Comparison of ENCODE assay signal across 8 cellular contexts in the genomic region with DNA sequence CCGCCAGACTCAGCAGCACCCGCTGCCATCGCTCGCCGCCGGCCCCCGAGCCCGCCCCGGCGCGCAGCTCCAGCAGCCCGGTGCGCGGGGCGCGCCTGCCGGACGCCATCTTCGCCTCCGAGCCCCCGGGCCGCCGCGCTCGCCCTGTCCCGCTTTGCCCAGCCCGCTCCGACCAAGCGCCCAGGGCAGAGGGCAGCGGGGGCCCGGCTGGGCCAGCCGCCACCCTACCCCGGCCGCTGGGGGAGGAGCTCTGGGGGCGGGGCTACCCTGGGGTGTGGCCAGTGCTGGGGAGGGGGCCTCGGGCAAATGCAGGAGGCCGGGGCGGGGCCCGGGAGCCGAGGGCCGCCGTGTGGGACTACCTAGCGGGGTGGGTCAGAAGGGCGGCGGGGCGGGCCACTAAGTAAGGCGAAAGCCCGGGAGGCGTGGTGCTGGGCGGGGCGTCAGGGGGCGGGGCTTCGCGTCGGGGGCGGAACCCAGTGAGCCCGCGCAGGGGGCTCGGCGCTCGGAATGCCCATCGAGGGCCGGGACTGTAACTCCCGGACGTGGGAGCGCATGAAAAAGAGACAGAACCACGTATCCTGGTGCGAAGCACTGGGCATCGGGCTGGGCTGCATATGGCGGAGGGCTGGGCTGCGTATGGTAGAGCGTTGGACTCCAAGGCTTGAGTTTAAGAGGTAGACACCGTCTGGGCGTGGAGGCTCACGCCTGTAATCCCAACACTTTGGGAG. TPM values are rescaled to one million over a fixed set of nuclear protein-coding genes. Genes with fewer than 3 reads are reported as not detected.
DNase-seq lines count a peak whose midpoint lies in the region; ATAC-seq and TF ChIP-seq lines count a peak whose summit lies in the region.

A gene (minus strand): TSS at position 252 of the 728 bp plus-strand sequence. CDS start 143 bp downstream, at position 109.

- TF ChIP-seq POLR2A in lower leg skin (IDR thresholded peaks at IDR 0.05) = no peak

- intact Hi-C loops in lower leg skin (cut with DNase I; ENCODE audit: low total_unique reads) = no loop called here

- 1% methylated on average over 36 to 46 of the region's 75 CpGs for WGBS in lower leg skin, 2 donors

- H3K4me3 ChIP-seq in duodenal mucosa (ENCODE audit: low read depth in 1 of 2, low read length in 2 of 2) (peak within 1 kb of the TSS; percentile 83 to 97), lower leg skin (ENCODE audit: low read depth, poor library complexity, severe bottlenecking) (peak within 1 kb of the TSS; percentile 67)

- TF ChIP-seq CTCF in 22Rv1 (IDR thresholded peaks at IDR 0.05) = 0 out of 2 replicates have a peak, but pooled peaks have one; percentile 8
- no peak for TF ChIP-seq CTCF in lower leg skin (IDR thresholded peaks at IDR 0.05)

- H3K4me1 ChIP-seq in duodenal mucosa (ENCODE audit: control insufficient read depth in 1 of 2, insufficient read depth in 2 of 2, low read length in 2 of 2) = peaks cover 14 to 16% of the 10 kb centered on the region in 2 donors

- peaks cover 23% of the 10 kb centered on the region for H3K4me1 Mint-ChIP-seq in activated CD4-positive, alpha-beta memory T cell treated with anti-CD3 and anti-CD28 coated beads, Interleukin-2, amount 10 ng/mL, durations not matched to agents 7 days and 5 days

- H3K27ac Mint-ChIP-seq in activated CD4-positive, alpha-beta memory T cell treated with anti-CD3 and anti-CD28 coated beads, Interleukin-2, amount 10 ng/mL, durations not matched to agents 7 days and 5 days = peak within 1 kb of the TSS; percentile 89

- no peaks in the 10 kb centered on the region for H3K9me3 ChIP-seq in duodenal mucosa (ENCODE audit: control insufficient read depth in 1 of 2, low read length in 2 of 2)

- ATAC-seq in GM18907 (IDR thresholded peaks at IDR 0.05; ENCODE audit: unreplicated experiment) (peak; percentile 75), HG03460 (IDR thresholded peaks at IDR 0.05; ENCODE audit: unreplicated experiment) (peak; percentile 74)

- CTCF ChIA-PET in activated CD4-positive, alpha-beta memory T cell treated with anti-CD3 and anti-CD28 coated beads, Interleukin-2, amount 10 ng/mL, durations not matched to agents 7 days and 5 days (lab: Charles Lee) = interaction anchor here (0.8 to 3.3 kb wide), 7 partner anchors 42 to 277 kb away, joined by 3 to 24 read pairs (median 6); a partner anchor contains a TSS

- H3K36me3 ChIP-seq in duodenal mucosa (ENCODE audit: control insufficient read depth in 1 of 2, insufficient read depth in 2 of 2, low read length in 2 of 2) = no peaks in the 10 kb centered on the region

- peak; percentile 97 for DNase-seq in NCI-H69 (lab: John Stamatoyannopoulos, UW)
- peak; percentile 92 for DNase-seq in activated CD4-positive, alpha-beta memory T cell treated with anti-CD3 and anti-CD28 coated beads, Interleukin-2, amount 10 ng/mL, durations not matched to agents 7 days and 5 days
- DNase-seq in lower leg skin (ENCODE audit: low spot score in 2 of 2) = peak; percentile 91 to 98
- DNase-seq in stimulated activated CD4-positive, alpha-beta T cell treated with anti-CD3 and anti-CD28 coated beads, Interleukin-4, amount 100 ng/mL, for 24 hours = peak; percentile 88

- H3K9me3 Mint-ChIP-seq in activated CD4-positive, alpha-beta memory T cell treated with anti-CD3 and anti-CD28 coated beads, Interleukin-2, amount 10 ng/mL, durations not matched to agents 7 days and 5 days = no peaks in the 10 kb centered on the region

- peak within 1 kb of the TSS; percentile 58 for H3K27ac ChIP-seq in 22Rv1
- peak within 1 kb of the TSS; percentile 80 for H3K27ac ChIP-seq in duodenal mucosa (ENCODE audit: low read depth, low read length)

- no peaks in the 10 kb centered on the region for H3K36me3 Mint-ChIP-seq in activated CD4-positive, alpha-beta memory T cell treated with anti-CD3 and anti-CD28 coated beads, Interleukin-2, amount 10 ng/mL, durations not matched to agents 7 days and 5 days (ENCODE audit: low read depth)

- POLR2A ChIA-PET in activated CD4-positive, alpha-beta memory T cell treated with anti-CD3 and anti-CD28 coated beads, Interleukin-2, amount 10 ng/mL, durations not matched to agents 7 days and 5 days (lab: Charles Lee) = interaction anchor here (0.8 to 2.9 kb wide), 14 partner anchors 9 to 669 kb away, joined by 3 to 17 read pairs (median 5); a partner anchor contains a TSS

- H3K9ac ChIP-seq in duodenal mucosa (ENCODE audit: low read depth in 1 of 2, low read length in 2 of 2) = peak within 1 kb of the TSS; percentile 63 to 72

- peaks cover 12% of the 10 kb centered on the region for H3K27me3 Mint-ChIP-seq in activated CD4-positive, alpha-beta memory T cell treated with anti-CD3 and anti-CD28 coated beads, Interleukin-2, amount 10 ng/mL, durations not matched to agents 7 days and 5 days

- H3K27me3 ChIP-seq in duodenal mucosa (ENCODE audit: control insufficient read depth in 1 of 2, insufficient read depth in 2 of 2, low read length in 2 of 2) = no peaks in the 10 kb centered on the region

- H3K4me3 Mint-ChIP-seq in activated CD4-positive, alpha-beta memory T cell treated with anti-CD3 and anti-CD28 coated beads, Interleukin-2, amount 10 ng/mL, durations not matched to agents 7 days and 5 days = peak within 1 kb of the TSS; percentile 87

RNA-seq across cellular contexts. Expression of the gene that starts here (rescaled TPM):
- total RNA-seq in activated CD4-positive, alpha-beta memory T cell treated with anti-CD3 and anti-CD28 coated beads, Interleukin-2, amount 10 ng/mL, durations not matched to agents 7 days and 5 days = 1 to 10 TPM; 5.6 to 6.9 TPM
- total RNA-seq in lower leg skin = 10 to 100 TPM; 13.0 to 22.6 (median 17.8) TPM

Comparison
In these comparisons a context has a peak if more than half of its experiments do, and no peak if none do; other contexts are left out.
1. Peak in every context shown above with its lines: DNase-seq, ATAC-seq, H3K4me3 ChIP-seq and H3K27ac ChIP-seq.